Comparison of ENCODE assay signal across 1 cellular context in the genomic region with DNA sequence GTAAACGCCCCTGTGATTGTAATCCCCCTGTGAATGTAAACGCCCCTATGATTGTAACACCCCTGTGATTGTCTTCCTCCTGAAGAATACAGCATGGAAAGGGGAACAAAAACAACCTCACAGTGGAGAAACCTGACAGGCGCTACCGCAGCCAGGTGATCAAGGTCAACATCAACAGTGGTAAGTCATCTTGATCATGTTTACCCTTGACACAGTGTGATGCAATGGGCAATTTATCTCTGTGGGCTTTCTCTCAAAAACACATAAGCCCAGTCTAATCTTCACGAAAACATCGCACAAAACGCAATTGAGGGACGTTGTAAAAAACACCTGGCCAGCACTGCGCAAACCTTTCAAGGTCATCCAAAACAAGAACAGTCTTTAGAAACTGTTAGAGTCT.
TF ChIP-seq lines count a peak whose summit lies in the region.

No MANE protein-coding gene starts in this region.

TF ChIP-seq in liver, 16 proteins besides CTCF, POLR2A, EP300 and RAD21 (continued from another document):
- TF ChIP-seq ZBTB33 (IDR thresholded peaks at IDR 0.05): no peak
- TF ChIP-seq SP1 (IDR thresholded peaks at IDR 0.05): no peak
- TF ChIP-seq RXRA (IDR thresholded peaks at IDR 0.05): no peak
